ENCODE assay signal across 17 cellular contexts in the genomic region with DNA sequence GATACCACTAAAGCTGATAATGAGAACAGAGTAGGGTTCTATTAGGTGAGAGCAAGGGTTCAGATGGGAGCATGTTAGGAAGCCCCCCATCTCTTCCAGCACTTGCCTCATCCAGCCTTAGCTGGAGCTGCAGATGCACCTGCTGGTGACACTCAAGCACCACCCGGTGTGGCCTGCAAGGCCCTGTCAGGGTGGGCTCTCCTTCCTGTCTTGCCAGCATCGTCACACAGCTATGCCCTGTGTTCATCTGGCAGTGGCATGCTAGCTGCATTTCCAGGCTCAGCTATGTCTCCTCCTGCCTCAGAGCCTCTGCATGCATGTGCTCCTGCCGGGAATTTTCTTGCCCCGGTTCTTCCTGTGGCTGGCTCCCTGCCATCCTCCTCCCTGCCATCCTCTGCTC.
DNase-seq lines count a peak whose midpoint lies in the region; FAIRE-seq and TF ChIP-seq lines count a peak whose summit lies in the region.
"Had no signal": no experiment of that assay in that cellular context is flagged by ENCODE, and none has a peak within 500 bp of the region (broad histone marks: within the 10 kb centered on the region; RNA-seq: fewer than 3 reads in every experiment).

No MANE protein-coding gene starts in this region.

- CTCF ChIA-PET in H1 (lab: Charles Lee; ENCODE audit: partially characterized antibody): interaction anchor here (0.6 kb wide), 1 partner anchor 146 kb away, joined by 3 read pairs; no protein-coding TSS in a partner anchor

- no peak overlapping the region for H3K14ac ChIP-seq in H1 (ENCODE audit: insufficient read length)
- no peak overlapping the region for H3K14ac ChIP-seq in neuronal stem cell (ENCODE audit: low read length)

- no peak overlapping the region for H2BK5ac ChIP-seq in H1 (ENCODE audit: low read depth, low read length)
- H2BK5ac ChIP-seq in neuronal stem cell (ENCODE audit: low read length): no peak overlapping the region

- POLR2A ChIA-PET in H1 (lab: Charles Lee; ENCODE audit: partially characterized antibody): no interaction called here

- TF ChIP-seq POLR2A in H1 (IDR thresholded peaks at IDR 0.05; ENCODE audit: control extremely low read depth in 1 of 2, low read depth in 2 of 2, low read length in 2 of 2): no peak

- H4K8ac ChIP-seq in H1 (ENCODE audit: extremely low read depth, insufficient read depth, low read length) (no peak overlapping the region), neuronal stem cell (ENCODE audit: low read depth, low read length) (no peak overlapping the region)

- no peaks in the 10 kb centered on the region for H3K23me2 ChIP-seq in H1 (ENCODE audit: low read depth, low read length)

- no peak overlapping the region for H2BK12ac ChIP-seq in H1 (ENCODE audit: low read depth, low read length)
- H2BK12ac ChIP-seq in neuronal stem cell (ENCODE audit: low read length): no peak overlapping the region

- H2BK15ac ChIP-seq in H1 (ENCODE audit: low read length) (no peak overlapping the region), neuronal stem cell (ENCODE audit: low read length) (peak overlapping the region; percentile 61)

- H3K9ac ChIP-seq in H1 (replicated peaks in 1 of 4; ENCODE audit: extremely low read depth in 1 of 4, low read depth in 3 of 4, low read length in 3 of 4) (no peak overlapping the region), neuronal stem cell (ENCODE audit: low read depth, low read length, poor library complexity) (no peak overlapping the region)

- H2AFZ ChIP-seq in H1 (ENCODE audit: low read length) (no peak overlapping the region), neuronal stem cell (ENCODE audit: low read length) (no peak overlapping the region)

- H2BK120ac ChIP-seq in H1 (replicated peaks; ENCODE audit: low read depth, low read length): no peak overlapping the region
- H2BK120ac ChIP-seq in neuronal stem cell (ENCODE audit: low read depth, low read length): no peak overlapping the region

- TF ChIP-seq CTCF in left ventricle myocardium inferior (IDR thresholded peaks at IDR 0.05; ENCODE audit: borderline replicate concordance) (no peak), H1 (IDR thresholded peaks at IDR 0.05; ENCODE audit: control extremely low read depth in 1 of 3, insufficient read depth in 1 of 3, low read depth in 1 of 3, low read length in 3 of 3) (no peak), GM20000 (IDR thresholded peaks at IDR 0.05; ENCODE audit: extremely low read depth, missing control alignments) (no peak)

- peaks cover 15% of the 10 kb centered on the region for H3K9me3 ChIP-seq in left ventricle myocardium inferior (replicated peaks)
- peaks cover 0 to 3% of the 10 kb centered on the region in 2 experiments; a peak in 1 of 4 replicates for H3K9me3 ChIP-seq in H1 (ENCODE audit: insufficient read depth in 2 of 2, low read depth in 1 of 2, low read length in 1 of 2)
- peaks cover 0 to 10% of the 10 kb centered on the region in 2 donors for H3K9me3 ChIP-seq in neuronal stem cell (replicated peaks in 1 of 2; ENCODE audit: control insufficient read depth in 2 of 2, insufficient read depth in 1 of 2, low read depth in 1 of 2, low read length in 2 of 2)

- peak overlapping the region; percentile 93 for H3K27ac ChIP-seq in left ventricle myocardium inferior (replicated peaks)
- no peak overlapping the region for H3K27ac ChIP-seq in H1 (ENCODE audit: low read depth, low read length)
- H3K27ac ChIP-seq in neuronal stem cell (replicated peaks; ENCODE audit: low read length): no peak overlapping the region
- H3K27ac ChIP-seq in caudate nucleus (ENCODE audit: low read depth, low read length): no peak overlapping the region

- 93% methylated on average over 4 of the region's 4 CpGs; no CpG with 5 or more reads in 1 of the 2 experiments for WGBS in H1 (ENCODE audit: extremely low coverage in 1 of 2, insufficient coverage in 1 of 2, insufficient read length in 1 of 2, insufficient replicate concordance in 2 of 2, low coverage in 1 of 2, low lambda C conversion rate in 2 of 2, missing lambda C conversion rate in 1 of 2), 2 experiments
- no CpG with 5 or more reads among the region's 4 CpGs for WGBS in neuronal stem cell (ENCODE audit: extremely low coverage in 2 of 2, insufficient read length in 2 of 2, insufficient replicate concordance in 1 of 2), 2 donors

- H4K91ac ChIP-seq in H1 (replicated peaks; ENCODE audit: insufficient read length, low read length) (peak overlapping the region; percentile 30), neuronal stem cell (ENCODE audit: low read depth, low read length, poor library complexity) (no peak overlapping the region)

- H4K20me1 ChIP-seq in H1 (replicated peaks in 1 of 2; ENCODE audit: control insufficient read depth in 1 of 2, insufficient read depth in 2 of 2, low read length in 2 of 2): no peaks in the 10 kb centered on the region

- H3K36me3 ChIP-seq in left ventricle myocardium inferior (no peaks in the 10 kb centered on the region), H1 (ENCODE audit: control insufficient read depth in 2 of 4, insufficient read depth in 4 of 4, low read length in 3 of 4) (no peaks in the 10 kb centered on the region), neuronal stem cell (replicated peaks in 1 of 2; ENCODE audit: control insufficient read depth in 2 of 2, insufficient read depth in 2 of 2, low read length in 2 of 2) (no peaks in the 10 kb centered on the region)

- no peak overlapping the region for H4K5ac ChIP-seq in H1 (ENCODE audit: insufficient read length, low read depth, low read length)

- DNase-seq in left ventricle myocardium inferior (no peak), cardiac septum (ENCODE audit: low spot score) (no peak), H1 (ENCODE audit: low read depth in 1 of 2, low spot score in 2 of 2) (no peak), neuronal stem cell (ENCODE audit: low spot score) (no peak), A172 (ENCODE audit: low spot score) (no peak), caudate nucleus (lab: John Stamatoyannopoulos, UW) (no peak), GM20000 (ENCODE audit: low spot score) (no peak)
- DNase-seq: C1 segment of cervical spinal cord; CD4-positive, alpha-beta memory T cell; DMS79; EL had no signal

- H2AK5ac ChIP-seq in H1 (ENCODE audit: low read depth, low read length) (no peak overlapping the region), neuronal stem cell (ENCODE audit: low read depth, low read length) (peak overlapping the region; percentile 79)

- H2BK20ac ChIP-seq in H1 (ENCODE audit: low read length): no peak overlapping the region

- no peak for TF ChIP-seq RAD21 in H1 (IDR thresholded peaks at IDR 0.05 in 1 of 2, conservative IDR thresholded peaks at IDR 0.05 in 1 of 2; ENCODE audit: low read depth in 2 of 2, low read length in 2 of 2)

- TF ChIP-seq EP300 in H1 (IDR thresholded peaks at IDR 0.05; ENCODE audit: borderline replicate concordance in 1 of 2, low read depth in 2 of 2, low read length in 2 of 2): no peak

- no peak for FAIRE-seq in H1 (lab: Jason Lieb, UNC)
- FAIRE-seq: A204.1, G401.6, GM12891, GM19239, HepG2, HTR-8/SVneo had no signal

- H3K27me3 ChIP-seq in left ventricle myocardium inferior (ENCODE audit: low read depth): no peaks in the 10 kb centered on the region
- H3K27me3 ChIP-seq in H1 (replicated peaks in 1 of 4; ENCODE audit: control insufficient read depth in 3 of 4, extremely low read depth in 1 of 4, insufficient read depth in 3 of 4, low read length in 3 of 4): no peaks in the 10 kb centered on the region
- no peaks in the 10 kb centered on the region for H3K27me3 ChIP-seq in neuronal stem cell (ENCODE audit: control insufficient read depth in 3 of 3, insufficient read depth in 3 of 3, low read depth in 1 of 3, low read length in 3 of 3)

- H3K23ac ChIP-seq in H1 (ENCODE audit: insufficient read length) (no peak overlapping the region), neuronal stem cell (ENCODE audit: low read depth, low read length, poor library complexity) (peak overlapping the region; percentile 44)

- H3K4me1 ChIP-seq in left ventricle myocardium inferior (peaks cover 41% of the 10 kb centered on the region), H1 (replicated peaks in 1 of 4; ENCODE audit: control insufficient read depth in 3 of 4, insufficient read depth in 4 of 4, low read length in 3 of 4) (peaks cover 0 to 3% (median 0%) of the 10 kb centered on the region in 4 experiments; a peak in 1 of 7 replicates), neuronal stem cell (ENCODE audit: control insufficient read depth in 2 of 2, insufficient read depth in 1 of 2, low read depth in 1 of 2, low read length in 2 of 2) (peaks cover 2% of the 10 kb centered on the region in 2 donors)

- intact Hi-C loops in left ventricle myocardium inferior (cut with micrococcal nuclease): no loop called here
- intact Hi-C loops in cardiac septum (cut with DNase I): loop anchor here (5.0 to 10.0 kb wide), 4 partner anchors 127 to 750 kb away; a partner anchor contains a TSS

- H3K79me1 ChIP-seq in H1 (ENCODE audit: low read depth, low read length) (no peaks in the 10 kb centered on the region), neuronal stem cell (ENCODE audit: low read depth, low read length) (no peaks in the 10 kb centered on the region)

- H3K4ac ChIP-seq in H1 (replicated peaks; ENCODE audit: insufficient read length, low read depth, low read length): no peak overlapping the region
- H3K4ac ChIP-seq in neuronal stem cell (ENCODE audit: low read length): no peak overlapping the region

- H3K4me3 ChIP-seq in left ventricle myocardium inferior: peak overlapping the region; percentile 65
- H3K4me3 ChIP-seq in H1 (ENCODE audit: extremely low read depth in 1 of 4, insufficient read depth in 2 of 4, low read depth in 3 of 4, low read length in 4 of 4): no peak overlapping the region
- H3K4me3 ChIP-seq in neuronal stem cell (ENCODE audit: low read length in 2 of 2): peak overlapping the region in 1 of 2 donors; percentile 23

- H3K18ac ChIP-seq in H1 (ENCODE audit: extremely low read depth, low read length) (no peak overlapping the region), neuronal stem cell (ENCODE audit: low read length) (no peak overlapping the region)

- H3K79me2 ChIP-seq in H1 (ENCODE audit: control insufficient read depth in 1 of 2, insufficient read depth in 2 of 2, low read length in 2 of 2): no peaks in the 10 kb centered on the region

- no peak overlapping the region for H3K4me2 ChIP-seq in H1 (ENCODE audit: insufficient read depth in 1 of 2, low read depth in 2 of 2, low read length in 2 of 2)
- H3K4me2 ChIP-seq in neuronal stem cell (ENCODE audit: insufficient read depth, low read length, poor library complexity, severe bottlenecking): no peak overlapping the region

- H3K56ac ChIP-seq in H1 (replicated peaks; ENCODE audit: insufficient read length, low read depth, low read length): no peak overlapping the region

TF ChIP-seq in H1, 55 proteins besides CTCF, POLR2A, EP300 and RAD21:
- TF ChIP-seq SUZ12 (IDR thresholded peaks at IDR 0.05; ENCODE audit: low read length) (no peak), HDAC2 (IDR thresholded peaks at IDR 0.05; ENCODE audit: borderline replicate concordance in 1 of 2, low read depth in 2 of 2, low read length in 2 of 2) (no peak)
